In genomic region chr5:25862276-25862675, GRCh38 we compare ENCODE assay signal across 1 cellular context.
TF ChIP-seq lines count a peak whose summit lies in the region.

No MANE protein-coding gene starts in this region.

TF ChIP-seq in WTC11, 78 proteins besides CTCF, POLR2A, EP300 and RAD21 (continued from another document):
- TF ChIP-seq MYBL2 (CRISPR knock-in tag; IDR thresholded peaks at IDR 0.05): no peak
- TF ChIP-seq ZNF138 (CRISPR knock-in tag; conservative IDR thresholded peaks at IDR 0.05): no peak
